ENCODE assay signal across 32 cellular contexts in genomic region chr20:63181226-63181625, GRCh38. TPM values are rescaled to one million over a fixed set of nuclear protein-coding genes. Genes with fewer than 3 reads are reported as not detected.
"Had no signal": no experiment of that assay in that cellular context is flagged by ENCODE, and none has a peak within 500 bp of the region (broad histone marks: within the 10 kb centered on the region; RNA-seq: fewer than 3 reads in every experiment).

No MANE protein-coding gene starts in this region.

- H3K4me3 Mint-ChIP-seq: activated CD4-positive, alpha-beta memory T cell treated with anti-CD3 and anti-CD28 coated beads for 36 hours; activated CD4-positive, alpha-beta T cell treated with anti-CD3 and anti-CD28 coated beads for 36 hours; activated CD4-positive, alpha-beta T cell treated with anti-CD3 and anti-CD28 coated beads, Interleukin-2, amount 10 ng/mL, durations not matched to agents 24 days and 14 days; activated CD8-positive, alpha-beta memory T cell treated with anti-CD3 and anti-CD28 coated beads, Interleukin-2, amount 10 ng/mL, durations not matched to agents 7 days and 5 days; activated CD8-positive, alpha-beta T cell treated with anti-CD3 and anti-CD28 coated beads, Interleukin-2, amount 10 ng/mL, durations not matched to agents 7 days and 5 days; activated naive CD4-positive, alpha-beta T cell treated with anti-CD3 and anti-CD28 coated beads, Interleukin-2, amount 10 ng/mL, durations not matched to agents 7 days and 5 days; activated naive CD8-positive, alpha-beta T cell treated with anti-CD3 and anti-CD28 coated beads, Interleukin-2, amount 10 ng/mL, durations not matched to agents 7 days and 5 days; activated T-helper 1 cell treated with anti-CD3 and anti-CD28 coated beads, Interleukin-12 subunit alpha, Interleukin-12 subunit beta, Interleukin-2, Interleukin-4 antibody, amounts not matched to agents 30 ng/mL and 10 ng/mL and 1 ng/mL, durations not matched to agents 14 hours and 24 hours and 36 hours; endodermal cell had no signal

- H3K36me3 Mint-ChIP-seq: activated CD4-positive, alpha-beta memory T cell treated with anti-CD3 and anti-CD28 coated beads for 36 hours; activated CD8-positive, alpha-beta memory T cell treated with anti-CD3 and anti-CD28 coated beads, Interleukin-2, amount 10 ng/mL, durations not matched to agents 7 days and 5 days; activated naive CD4-positive, alpha-beta T cell treated with anti-CD3 and anti-CD28 coated beads, Interleukin-2, amount 10 ng/mL, durations not matched to agents 7 days and 5 days; activated naive CD4-positive, alpha-beta T cell treated with anti-CD3 and anti-CD28 coated beads, Interleukin-2, amount 50 U/mL, for 72 hours; activated naive CD8-positive, alpha-beta T cell treated with anti-CD3 and anti-CD28 coated beads, Interleukin-2, amount 10 ng/mL, durations not matched to agents 7 days and 5 days; brain had no signal

- H3K9me3 ChIP-seq: ascending aorta, breast epithelium, colonic mucosa had no signal

- H3K4me3 ChIP-seq: ascending aorta, breast epithelium, cardiac muscle cell, colonic mucosa had no signal

- ATAC-seq: activated CD4-positive, alpha-beta T cell treated with anti-CD3 and anti-CD28 coated beads for 36 hours; activated CD8-positive, alpha-beta memory T cell treated with anti-CD3 and anti-CD28 coated beads, Interleukin-2, amount 10 ng/mL, durations not matched to agents 7 days and 5 days; activated CD8-positive, alpha-beta T cell treated with anti-CD3 and anti-CD28 coated beads, Interleukin-2, amount 10 ng/mL, durations not matched to agents 7 days and 5 days; activated naive CD4-positive, alpha-beta T cell treated with anti-CD3 and anti-CD28 coated beads, Interleukin-2, amount 50 U/mL, for 72 hours; esophagus mucosa had no signal

- DNase-seq: activated CD4-positive, alpha-beta memory T cell treated with anti-CD3 and anti-CD28 coated beads for 36 hours; activated CD4-positive, alpha-beta T cell treated with anti-CD3 and anti-CD28 coated beads for 36 hours; activated CD4-positive, alpha-beta T cell treated with anti-CD3 and anti-CD28 coated beads, Interleukin-2, amount 10 ng/mL, durations not matched to agents 24 days and 14 days; activated CD4-positive, CD25-positive, alpha-beta regulatory T cell; activated CD4-positive, CD25-positive, alpha-beta regulatory T cell treated with anti-CD3 and anti-CD28 coated beads, Interleukin-2, amount 50 U/mL, for 72 hours; activated CD8-positive, alpha-beta memory T cell treated with anti-CD3 and anti-CD28 coated beads, Interleukin-2, amount 10 ng/mL, durations not matched to agents 7 days and 5 days; activated CD8-positive, alpha-beta memory T cell treated with anti-CD3 and anti-CD28 coated beads, Interleukin-2, amount 50 U/mL, for 4 hours; activated CD8-positive, alpha-beta T cell treated with anti-CD3 and anti-CD28 coated beads, Interleukin-2, amount 10 ng/mL, durations not matched to agents 7 days and 5 days; activated effector memory CD4-positive, alpha-beta T cell treated with anti-CD3 and anti-CD28 coated beads, Interleukin-2, amount 50 U/mL, for 16 hours; activated naive CD4-positive, alpha-beta T cell treated with anti-CD3 and anti-CD28 coated beads, Interleukin-2, amount 10 ng/mL, durations not matched to agents 7 days and 5 days; activated naive CD8-positive, alpha-beta T cell treated with anti-CD3 and anti-CD28 coated beads, Interleukin-2, amount 10 ng/mL, durations not matched to agents 7 days and 5 days; activated T-cell treated with anti-CD3 and anti-CD28 coated beads, Interleukin-2, amount 50 U/mL, for 1 hour; activated T-cell treated with anti-CD3 and anti-CD28 coated beads, Interleukin-2, amount 50 U/mL, for 48 hours; central memory CD4-positive, alpha-beta T cell; cerebellar nuclear complex; colonic mucosa; effector memory CD4-positive, alpha-beta T cell; endodermal cell; foreskin fibroblast; T-helper 1 cell; T-helper 2 cell had no signal

- H3K36me3 ChIP-seq: ascending aorta, breast epithelium, cardiac muscle cell, colonic mucosa had no signal

- H3K27ac ChIP-seq: ascending aorta, breast epithelium, cardiac muscle cell, colonic mucosa had no signal

- H3K9me3 Mint-ChIP-seq: activated CD4-positive, alpha-beta memory T cell treated with anti-CD3 and anti-CD28 coated beads for 36 hours; activated CD4-positive, alpha-beta T cell treated with anti-CD3 and anti-CD28 coated beads, Interleukin-2, amount 10 ng/mL, durations not matched to agents 24 days and 14 days; activated naive CD4-positive, alpha-beta T cell treated with anti-CD3 and anti-CD28 coated beads, Interleukin-2, amount 50 U/mL, for 72 hours; activated naive CD8-positive, alpha-beta T cell treated with anti-CD3 and anti-CD28 coated beads, Interleukin-2, amount 10 ng/mL, durations not matched to agents 7 days and 5 days; activated T-helper 1 cell treated with anti-CD3 and anti-CD28 coated beads, Interleukin-12 subunit alpha, Interleukin-12 subunit beta, Interleukin-2, Interleukin-4 antibody, amounts not matched to agents 30 ng/mL and 10 ng/mL and 1 ng/mL, durations not matched to agents 14 hours and 24 hours and 36 hours; activated T-helper 2 cell treated with anti-CD3 and anti-CD28 coated beads, Interferon-gamma antibody, Interleukin-2, Interleukin-4, amounts not matched to agents 10 μg/mL and 5 μg/mL and 100 μg/mL, durations not matched to agents 14 hours and 24 hours and 36 hours; endodermal cell had no signal

- H3K27ac Mint-ChIP-seq: activated CD4-positive, alpha-beta memory T cell treated with anti-CD3 and anti-CD28 coated beads for 36 hours; activated CD4-positive, alpha-beta T cell treated with anti-CD3 and anti-CD28 coated beads for 36 hours; activated CD4-positive, alpha-beta T cell treated with anti-CD3 and anti-CD28 coated beads, Interleukin-2, amount 10 ng/mL, durations not matched to agents 24 days and 14 days; activated CD8-positive, alpha-beta memory T cell treated with anti-CD3 and anti-CD28 coated beads, Interleukin-2, amount 10 ng/mL, durations not matched to agents 7 days and 5 days; activated CD8-positive, alpha-beta T cell treated with anti-CD3 and anti-CD28 coated beads, Interleukin-2, amount 10 ng/mL, durations not matched to agents 7 days and 5 days; activated naive CD4-positive, alpha-beta T cell treated with anti-CD3 and anti-CD28 coated beads, Interleukin-2, amount 10 ng/mL, durations not matched to agents 7 days and 5 days; activated naive CD4-positive, alpha-beta T cell treated with anti-CD3 and anti-CD28 coated beads, Interleukin-2, amount 50 U/mL, for 72 hours; activated naive CD8-positive, alpha-beta T cell treated with anti-CD3 and anti-CD28 coated beads, Interleukin-2, amount 10 ng/mL, durations not matched to agents 7 days and 5 days; endodermal cell had no signal

RNA-seq across cellular contexts. Expression of gene BIRC7, which starts 54.5 kb away (rescaled TPM):
- total RNA-seq: activated CD4-positive, alpha-beta memory T cell treated with anti-CD3 and anti-CD28 coated beads for 36 hours; activated CD4-positive, alpha-beta T cell treated with anti-CD3 and anti-CD28 coated beads, Interleukin-2, amount 10 ng/mL, durations not matched to agents 24 days and 14 days; activated CD8-positive, alpha-beta memory T cell treated with anti-CD3 and anti-CD28 coated beads for 36 hours; activated CD8-positive, alpha-beta memory T cell treated with anti-CD3 and anti-CD28 coated beads, Interleukin-2, amount 10 ng/mL, durations not matched to agents 7 days and 5 days; activated naive CD8-positive, alpha-beta T cell treated with anti-CD3 and anti-CD28 coated beads, Interleukin-2, amount 10 ng/mL, durations not matched to agents 7 days and 5 days; activated T-helper 1 cell treated with anti-CD3 and anti-CD28 coated beads, Interleukin-12 subunit alpha, Interleukin-12 subunit beta, Interleukin-2, Interleukin-4 antibody, amounts not matched to agents 30 ng/mL and 10 ng/mL and 1 ng/mL, durations not matched to agents 14 hours and 24 hours and 36 hours; activated T-helper 2 cell treated with anti-CD3 and anti-CD28 coated beads, Interferon-gamma antibody, Interleukin-2, Interleukin-4, amounts not matched to agents 10 μg/mL and 5 μg/mL and 100 μg/mL, durations not matched to agents 14 hours and 24 hours and 36 hours; ascending aorta; colonic mucosa; dermis microvascular lymphatic vessel endothelial cell; endodermal cell; esophagus mucosa; frontal cortex had no signal
- polyA plus RNA-seq: cardiac muscle cell had no signal
